In genomic region chr2:100004959-100005387, GRCh38 we compare ENCODE assay signal across 2 cellular contexts.
TF ChIP-seq lines count a peak whose summit lies in the region.

No MANE protein-coding gene starts in this region.

TF ChIP-seq in IMR-90, 13 proteins besides CTCF, POLR2A, EP300 and RAD21:
- no peak for TF ChIP-seq BHLHE40 (IDR thresholded peaks at IDR 0.05; ENCODE audit: low read depth, low read length)
- TF ChIP-seq CHD1 (IDR thresholded peaks at IDR 0.05; ENCODE audit: low read depth, low read length), result no peak
- TF ChIP-seq ELK1 (IDR thresholded peaks at IDR 0.05; ENCODE audit: borderline replicate concordance, low read depth, low read length), result no peak
- TF ChIP-seq CEBPB (IDR thresholded peaks at IDR 0.05; ENCODE audit: low read depth, low read length), result no peak
- TF ChIP-seq MXI1 (IDR thresholded peaks at IDR 0.05; ENCODE audit: borderline replicate concordance, low read depth, low read length), result no peak
- no peak for TF ChIP-seq RCOR1 (IDR thresholded peaks at IDR 0.05; ENCODE audit: insufficient replicate concordance, low read length)
- TF ChIP-seq USF2 (IDR thresholded peaks at IDR 0.05; ENCODE audit: low read depth, low read length), result no peak
TF ChIP-seq in IMR-90: peak in this region for 0.

TF ChIP-seq in WTC11, 78 proteins besides CTCF, POLR2A, EP300 and RAD21:
- TF ChIP-seq ATF6 (CRISPR knock-in tag; IDR thresholded peaks at IDR 0.05), result no peak
- peak; percentile 8; the same call in 1 of the 2 replicates for TF ChIP-seq RORB (CRISPR knock-in tag; IDR thresholded peaks at IDR 0.05)
- no peak for TF ChIP-seq ESRRA (CRISPR knock-in tag; IDR thresholded peaks at IDR 0.05; ENCODE audit: borderline replicate concordance)
- TF ChIP-seq IRF2 (CRISPR knock-in tag; IDR thresholded peaks at IDR 0.05; ENCODE audit: borderline replicate concordance, low read depth), result no peak
- no peak for TF ChIP-seq ZBTB21 (CRISPR knock-in tag; IDR thresholded peaks at IDR 0.05; ENCODE audit: borderline replicate concordance)
- TF ChIP-seq CDX4 (CRISPR knock-in tag; IDR thresholded peaks at IDR 0.05; ENCODE audit: borderline replicate concordance), result no peak; the same call in 1 of the 2 replicates
- TF ChIP-seq CREB1 (CRISPR knock-in tag; IDR thresholded peaks at IDR 0.05), result no peak
TF ChIP-seq in WTC11: peak in this region for 1.
